ENCODE assay signal across 8 cellular contexts in genomic region chr15:41811432-41812195, GRCh38. TPM values are rescaled to one million over a fixed set of nuclear protein-coding genes. Genes with fewer than 3 reads are reported as not detected.
DNase-seq lines count a peak whose midpoint lies in the region; ATAC-seq and TF ChIP-seq lines count a peak whose summit lies in the region.

No MANE protein-coding gene starts in this region.

- peak; percentile 97 for TF ChIP-seq CTCF in AG04450 (IDR thresholded peaks at IDR 0.05; ENCODE audit: low read depth, low read length)
- peak; percentile 87 for TF ChIP-seq CTCF in WI38 (IDR thresholded peaks at IDR 0.05; ENCODE audit: low read depth, low read length)

- ATAC-seq in GM18907 (IDR thresholded peaks at IDR 0.05; ENCODE audit: unreplicated experiment) = peak; percentile 70
- no peak for ATAC-seq in GM18519 (IDR thresholded peaks at IDR 0.05; ENCODE audit: low FRiP score, unreplicated experiment)

- no peaks in the 10 kb centered on the region for H3K9me3 ChIP-seq in AG04450 (ENCODE audit: control insufficient read depth, insufficient read depth, low read length)

- H3K4me3 ChIP-seq in AG04450 (ENCODE audit: low read depth, low read length) (no peak overlapping the region), WI38 (ENCODE audit: low read depth, low read length) (no peak overlapping the region)

- H3K27me3 ChIP-seq in AG04450 (ENCODE audit: control insufficient read depth, insufficient read depth, low read length) = no peaks in the 10 kb centered on the region

- CTCF ChIA-PET in AG04450 (lab: Charles Lee) = interaction anchor here (0.5 to 15.8 kb wide), 31 partner anchors 10 to 346 kb away, joined by 3 to 362 read pairs (median 4); partner anchors contain the start of genes MAPKBP1, RPAP1 and TYRO3

- in situ Hi-C loops in T47D (cut with HindIII; ENCODE audit: low pct_unique_long_range_greater_than_20kb, low sequenced_read_pairs) = no loop called here

- POLR2A ChIA-PET in AG04450 (lab: Yijun Ruan, JAX) = interaction anchor here (1.2 to 2.0 kb wide), 3 partner anchors 37 to 39 kb away, joined by 7 to 8 read pairs (median 8); partner anchors contain the start of gene MAPKBP1

- DNase-seq in AG04450 (ENCODE audit: low read depth, low spot score) (peak; percentile 71), NCI-H2107 (lab: John Stamatoyannopoulos, UW) (peak; percentile 36), T47D (ENCODE audit: low read depth in 1 of 2, low spot score in 1 of 2) (peak; percentile 76 to 84), islet precursor cell (peak; percentile 92)
- DNase-seq in stimulated activated CD4-positive, alpha-beta T cell treated with anti-CD3 and anti-CD28 coated beads, Interleukin-1b, Interleukin-23, amount 100 ng/mL, for 24 hours (ENCODE audit: low read depth in 4 of 4, low spot score in 1 of 4) = peak; percentile 47 to 61 (median 52)

- no peak overlapping the region for H3K27ac ChIP-seq in AG04450 (ENCODE audit: low read depth, low read length)

RNA-seq across cellular contexts. Expression of gene JMJD7, which starts 16.3 kb away (rescaled TPM):
- 5.1 and 6.9 TPM in 2 replicates for polyA plus RNA-seq in AG04450 (2011; rRNA removed)
- polyA minus RNA-seq in AG04450 (2011; rRNA and poly(A)+ RNA removed) = 4.1 and 6.0 TPM in 2 replicates

RNA-seq across cellular contexts. Expression of gene PLA2G4B, which starts 27.0 kb away (rescaled TPM):
- polyA plus RNA-seq in AG04450 (2011; rRNA removed) = 1.3 and 2.8 TPM in 2 replicates
- 0.65 and 1.1 TPM in 2 replicates for polyA minus RNA-seq in AG04450 (2011; rRNA and poly(A)+ RNA removed)

RNA-seq across cellular contexts. Expression of gene MAPKBP1, which starts 37.3 kb away (rescaled TPM):
- 6.1 and 10.3 TPM in 2 replicates for polyA plus RNA-seq in AG04450 (2011; rRNA removed)
- 30.9 and 36.5 TPM in 2 replicates for polyA minus RNA-seq in AG04450 (2011; rRNA and poly(A)+ RNA removed)

Comparison
In these comparisons a context has a peak if more than half of its experiments do, and no peak if none do; other contexts are left out.
1. DNase-seq: peak in every context shown above with its lines; median percentile 92 in islet precursor cell; 80 in T47D; 71 in AG04450; 52 in stimulated activated CD4-positive, alpha-beta T cell treated with anti-CD3 and anti-CD28 coated beads, Interleukin-1b, Interleukin-23, amount 100 ng/mL, for 24 hours; 36 in NCI-H2107.